ENCODE assay signal across 26 cellular contexts in the genomic region with DNA sequence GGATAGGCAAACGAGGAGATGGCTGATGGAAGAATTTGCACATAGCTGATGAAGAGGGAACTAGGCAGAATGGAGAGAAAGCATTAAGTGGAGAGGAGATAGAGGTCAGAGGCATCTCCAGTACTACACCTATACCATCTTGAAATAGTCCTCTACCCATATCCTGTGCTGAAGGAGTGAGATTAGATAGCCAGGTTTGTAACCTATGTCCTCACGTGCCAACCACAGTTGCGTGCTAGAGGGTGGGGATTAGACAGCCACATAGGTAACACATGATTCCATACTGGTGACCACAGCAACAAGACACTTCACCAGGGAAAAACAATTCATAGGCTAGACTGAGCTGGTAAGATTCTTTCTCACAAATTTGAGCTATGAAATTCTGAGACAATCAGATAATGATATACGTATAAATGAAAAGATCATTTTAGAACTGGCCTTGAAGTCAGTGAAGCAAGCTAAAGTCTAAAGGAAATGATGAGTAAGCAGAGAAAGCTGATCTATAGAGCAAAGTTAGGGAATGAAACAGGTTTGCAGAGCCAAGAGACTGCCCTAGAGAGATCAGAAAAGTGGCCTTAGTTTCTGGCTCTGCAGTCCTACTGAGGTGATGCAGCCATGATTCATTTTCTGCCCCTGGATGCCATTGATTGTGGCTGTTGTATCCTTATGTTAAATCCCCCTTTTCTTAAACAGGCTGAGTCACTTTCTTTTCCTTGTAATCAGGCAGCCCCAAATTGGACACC. TPM values are rescaled to one million over a fixed set of nuclear protein-coding genes. Genes with fewer than 3 reads are reported as not detected.
DNase-seq lines count a peak whose midpoint lies in the region; ATAC-seq and TF ChIP-seq lines count a peak whose summit lies in the region.
"Had no signal": no experiment of that assay in that cellular context is flagged by ENCODE, and none has a peak within 500 bp of the region (broad histone marks: within the 10 kb centered on the region; RNA-seq: fewer than 3 reads in every experiment).

No MANE protein-coding gene starts in this region.

- H3K9me2 ChIP-seq in PC-9 (ENCODE audit: insufficient read depth): no peaks in the 10 kb centered on the region

- H3K36me3 ChIP-seq in PC-9 (ENCODE audit: low read depth): peaks cover 30% of the 10 kb centered on the region

- ATAC-seq in activated naive CD8-positive, alpha-beta T cell treated with anti-CD3 and anti-CD28 coated beads, Interleukin-2, amount 50 U/mL, for 24 hours: no peak
- peak; percentile 43 for ATAC-seq in effector memory CD8-positive, alpha-beta T cell (replicated peaks)
- ATAC-seq in HG02885 (IDR thresholded peaks at IDR 0.05; ENCODE audit: poor library complexity, unreplicated experiment): no peak
- ATAC-seq in stimulated activated effector memory CD8-positive, alpha-beta T cell treated with anti-CD3 and anti-CD28 coated beads, Interleukin-12 subunit alpha, Interleukin-12 subunit beta, amount 100 ng/mL, for 72 hours: no peak
- ATAC-seq: pancreas had no signal

- no peaks in the 10 kb centered on the region for H3K27me3 ChIP-seq in PC-9 (ENCODE audit: insufficient read depth, low read depth)
- H3K27me3 ChIP-seq: colonic mucosa, pancreas, sigmoid colon had no signal

- intact Hi-C loops in PC-9 (cut with micrococcal nuclease; ENCODE audit: unreplicated experiment): no loop called here

- no peaks in the 10 kb centered on the region for H3K4me1 ChIP-seq in PC-9 (replicated peaks; ENCODE audit: insufficient read depth)
- H3K4me1 ChIP-seq: colonic mucosa, pancreas, sigmoid colon had no signal

- no peak overlapping the region for H2AFZ ChIP-seq in PC-9

- POLR2A ChIA-PET in PC-9 (lab: Charles Lee; ENCODE audit: unreplicated experiment): no interaction called here

- H3K27ac Mint-ChIP-seq in activated naive CD8-positive, alpha-beta T cell treated with anti-CD3 and anti-CD28 coated beads for 36 hours: peak overlapping the region; percentile 43
- H3K27ac Mint-ChIP-seq in activated naive CD8-positive, alpha-beta T cell treated with anti-CD3 and anti-CD28 coated beads, Interleukin-2, amount 50 U/mL, for 24 hours: no peak overlapping the region
- H3K27ac Mint-ChIP-seq in effector memory CD8-positive, alpha-beta T cell: peak overlapping the region in 1 of 2 donors; percentile 65
- peak overlapping the region; percentile 9 for H3K27ac Mint-ChIP-seq in stimulated activated naive CD8-positive, alpha-beta T cell treated with anti-CD3 and anti-CD28 coated beads, Interleukin-15, Interleukin-2, amounts not matched to agents 100 ng/mL and 50 ng/mL, for 24 hours
- H3K27ac Mint-ChIP-seq in stimulated activated effector memory CD8-positive, alpha-beta T cell treated with anti-CD3 and anti-CD28 coated beads, Interleukin-12 subunit alpha, Interleukin-12 subunit beta, amount 100 ng/mL, for 72 hours: no peak overlapping the region
- H3K27ac Mint-ChIP-seq: activated B cell treated with CpG ODN at 0.5 μM for 24 hours; activated CD4-positive, alpha-beta memory T cell treated with anti-CD3 and anti-CD28 coated beads, Interleukin-2, amount 10 ng/mL, durations not matched to agents 7 days and 5 days; activated T-cell treated with anti-CD3 and anti-CD28 coated beads, Interleukin-2, amount 50 U/mL, for 24 hours; mesothelial cell of epicardium; type B pancreatic cell had no signal

- H3K4me1 Mint-ChIP-seq in activated naive CD8-positive, alpha-beta T cell treated with anti-CD3 and anti-CD28 coated beads for 36 hours: peaks cover 18% of the 10 kb centered on the region
- peaks cover 4% of the 10 kb centered on the region for H3K4me1 Mint-ChIP-seq in activated naive CD8-positive, alpha-beta T cell treated with anti-CD3 and anti-CD28 coated beads, Interleukin-2, amount 50 U/mL, for 24 hours
- peaks cover 0 to 3% of the 10 kb centered on the region in 2 donors for H3K4me1 Mint-ChIP-seq in effector memory CD8-positive, alpha-beta T cell (ENCODE audit: low read depth in 2 of 2)
- peaks cover 7% of the 10 kb centered on the region for H3K4me1 Mint-ChIP-seq in stimulated activated naive CD8-positive, alpha-beta T cell treated with anti-CD3 and anti-CD28 coated beads, Interleukin-15, Interleukin-2, amounts not matched to agents 100 ng/mL and 50 ng/mL, for 24 hours (ENCODE audit: low read depth)
- H3K4me1 Mint-ChIP-seq in stimulated activated effector memory CD8-positive, alpha-beta T cell treated with anti-CD3 and anti-CD28 coated beads, Interleukin-12 subunit alpha, Interleukin-12 subunit beta, amount 100 ng/mL, for 72 hours: peaks cover 6% of the 10 kb centered on the region
- H3K4me1 Mint-ChIP-seq: mesothelial cell of epicardium had no signal

- no peaks in the 10 kb centered on the region for H3F3A ChIP-seq in PC-9 (ENCODE audit: insufficient read depth, low read depth)

- TF ChIP-seq CTCF in PC-9 (conservative IDR thresholded peaks at IDR 0.05): no peak

- H3K27me3 Mint-ChIP-seq in activated naive CD8-positive, alpha-beta T cell treated with anti-CD3 and anti-CD28 coated beads for 36 hours: no peaks in the 10 kb centered on the region
- H3K27me3 Mint-ChIP-seq in activated naive CD8-positive, alpha-beta T cell treated with anti-CD3 and anti-CD28 coated beads, Interleukin-2, amount 50 U/mL, for 24 hours: no peaks in the 10 kb centered on the region
- H3K27me3 Mint-ChIP-seq in effector memory CD8-positive, alpha-beta T cell: no peaks in the 10 kb centered on the region
- H3K27me3 Mint-ChIP-seq in stimulated activated naive CD8-positive, alpha-beta T cell treated with anti-CD3 and anti-CD28 coated beads, Interleukin-15, Interleukin-2, amounts not matched to agents 100 ng/mL and 50 ng/mL, for 24 hours: no peaks in the 10 kb centered on the region
- H3K27me3 Mint-ChIP-seq: activated B cell treated with CpG ODN at 0.5 μM for 24 hours; activated CD4-positive, alpha-beta memory T cell treated with anti-CD3 and anti-CD28 coated beads, Interleukin-2, amount 10 ng/mL, durations not matched to agents 7 days and 5 days; activated T-cell treated with anti-CD3 and anti-CD28 coated beads, Interleukin-2, amount 50 U/mL, for 24 hours; natural killer cell treated with Interleukin-12 subunit alpha and Interleukin-12 subunit beta and Interleukin-15 and Interleukin-18, amount 100 ng/mL, for 72 hours; type B pancreatic cell had no signal

- no peaks in the 10 kb centered on the region for H3K9me3 Mint-ChIP-seq in activated naive CD8-positive, alpha-beta T cell treated with anti-CD3 and anti-CD28 coated beads for 36 hours
- H3K9me3 Mint-ChIP-seq in activated naive CD8-positive, alpha-beta T cell treated with anti-CD3 and anti-CD28 coated beads, Interleukin-2, amount 50 U/mL, for 24 hours: no peaks in the 10 kb centered on the region
- no peaks in the 10 kb centered on the region for H3K9me3 Mint-ChIP-seq in effector memory CD8-positive, alpha-beta T cell
- H3K9me3 Mint-ChIP-seq in stimulated activated naive CD8-positive, alpha-beta T cell treated with anti-CD3 and anti-CD28 coated beads, Interleukin-15, Interleukin-2, amounts not matched to agents 100 ng/mL and 50 ng/mL, for 24 hours: no peaks in the 10 kb centered on the region
- H3K9me3 Mint-ChIP-seq in stimulated activated effector memory CD8-positive, alpha-beta T cell treated with anti-CD3 and anti-CD28 coated beads, Interleukin-12 subunit alpha, Interleukin-12 subunit beta, amount 100 ng/mL, for 72 hours: no peaks in the 10 kb centered on the region
- H3K9me3 Mint-ChIP-seq: activated B cell treated with CpG ODN at 0.5 μM for 24 hours; activated CD4-positive, alpha-beta memory T cell treated with anti-CD3 and anti-CD28 coated beads, Interleukin-2, amount 10 ng/mL, durations not matched to agents 7 days and 5 days; activated T-cell treated with anti-CD3 and anti-CD28 coated beads, Interleukin-2, amount 50 U/mL, for 24 hours; mesothelial cell of epicardium; natural killer cell treated with Interleukin-12 subunit alpha and Interleukin-12 subunit beta and Interleukin-15 and Interleukin-18, amount 100 ng/mL, for 72 hours; type B pancreatic cell had no signal

- DNase-seq in activated naive CD8-positive, alpha-beta T cell treated with anti-CD3 and anti-CD28 coated beads for 36 hours: no peak
- DNase-seq in activated naive CD8-positive, alpha-beta T cell treated with anti-CD3 and anti-CD28 coated beads, Interleukin-2, amount 50 U/mL, for 24 hours: no peak
- DNase-seq in PC-9 (no peak), COR-L47 (lab: John Stamatoyannopoulos, UW) (no peak)
- DNase-seq in effector memory CD8-positive, alpha-beta T cell: no peak
- no peak for DNase-seq in stimulated activated effector memory CD8-positive, alpha-beta T cell treated with anti-CD3 and anti-CD28 coated beads, Interleukin-12 subunit alpha, Interleukin-12 subunit beta, amount 100 ng/mL, for 72 hours (ENCODE audit: low spot score in 2 of 2)
- DNase-seq: activated B cell treated with CpG ODN at 0.5 μM for 24 hours; activated CD4-positive, alpha-beta memory T cell treated with anti-CD3 and anti-CD28 coated beads, Interleukin-2, amount 10 ng/mL, durations not matched to agents 7 days and 5 days; activated naive CD4-positive, alpha-beta T cell treated with anti-CD3 and anti-CD28 coated beads, Interleukin-2, amount 50 U/mL, for 16 hours; activated T-cell treated with anti-CD3 and anti-CD28 coated beads, Interleukin-2, amount 50 U/mL, for 24 hours; C1 segment of cervical spinal cord; colonic mucosa; foreskin melanocyte; NCI-H1092 treated with DMSO at 0.1 percent for 48 hours; NCI-H2107; pancreas; SHP77 treated with DMSO at 0.1 percent for 48 hours; sigmoid colon; stimulated activated naive CD4-positive, alpha-beta T cell treated with Interleukin-2 at 50 U/mL for 16 hours; T-helper 2 cell had no signal

- H3K4me3 Mint-ChIP-seq in activated naive CD8-positive, alpha-beta T cell treated with anti-CD3 and anti-CD28 coated beads for 36 hours: no peak overlapping the region
- no peak overlapping the region for H3K4me3 Mint-ChIP-seq in activated naive CD8-positive, alpha-beta T cell treated with anti-CD3 and anti-CD28 coated beads, Interleukin-2, amount 50 U/mL, for 24 hours
- H3K4me3 Mint-ChIP-seq in effector memory CD8-positive, alpha-beta T cell: no peak overlapping the region
- no peak overlapping the region for H3K4me3 Mint-ChIP-seq in stimulated activated naive CD8-positive, alpha-beta T cell treated with anti-CD3 and anti-CD28 coated beads, Interleukin-15, Interleukin-2, amounts not matched to agents 100 ng/mL and 50 ng/mL, for 24 hours
- H3K4me3 Mint-ChIP-seq in stimulated activated effector memory CD8-positive, alpha-beta T cell treated with anti-CD3 and anti-CD28 coated beads, Interleukin-12 subunit alpha, Interleukin-12 subunit beta, amount 100 ng/mL, for 72 hours: no peak overlapping the region
- H3K4me3 Mint-ChIP-seq: activated B cell treated with CpG ODN at 0.5 μM for 24 hours; activated CD4-positive, alpha-beta memory T cell treated with anti-CD3 and anti-CD28 coated beads, Interleukin-2, amount 10 ng/mL, durations not matched to agents 7 days and 5 days; activated T-cell treated with anti-CD3 and anti-CD28 coated beads, Interleukin-2, amount 50 U/mL, for 24 hours; mesothelial cell of epicardium; natural killer cell treated with Interleukin-12 subunit alpha and Interleukin-12 subunit beta and Interleukin-15 and Interleukin-18, amount 100 ng/mL, for 72 hours; type B pancreatic cell had no signal

- CTCF ChIA-PET in PC-9 (lab: Charles Lee): no interaction called here

- no peaks in the 10 kb centered on the region for H3K9me3 ChIP-seq in PC-9 (ENCODE audit: insufficient read depth, low read depth)
- H3K9me3 ChIP-seq: colonic mucosa, pancreas, sigmoid colon had no signal

- BruUV-seq in PC-9 (replicated peaks; lab: Mats Ljungman, UMichigan): TSS peak; percentile 10

- no peaks in the 10 kb centered on the region for H4K20me1 ChIP-seq in PC-9 (ENCODE audit: insufficient read depth)

- H3K36me3 Mint-ChIP-seq in activated naive CD8-positive, alpha-beta T cell treated with anti-CD3 and anti-CD28 coated beads for 36 hours: peaks cover 22% of the 10 kb centered on the region
- peaks cover 40% of the 10 kb centered on the region for H3K36me3 Mint-ChIP-seq in activated naive CD8-positive, alpha-beta T cell treated with anti-CD3 and anti-CD28 coated beads, Interleukin-2, amount 50 U/mL, for 24 hours (ENCODE audit: low read depth)
- H3K36me3 Mint-ChIP-seq in effector memory CD8-positive, alpha-beta T cell (ENCODE audit: insufficient read depth): peaks cover 38% of the 10 kb centered on the region
- H3K36me3 Mint-ChIP-seq in stimulated activated naive CD8-positive, alpha-beta T cell treated with anti-CD3 and anti-CD28 coated beads, Interleukin-15, Interleukin-2, amounts not matched to agents 100 ng/mL and 50 ng/mL, for 24 hours (ENCODE audit: low read depth): peaks cover 55% of the 10 kb centered on the region
- peaks cover 54% of the 10 kb centered on the region for H3K36me3 Mint-ChIP-seq in stimulated activated effector memory CD8-positive, alpha-beta T cell treated with anti-CD3 and anti-CD28 coated beads, Interleukin-12 subunit alpha, Interleukin-12 subunit beta, amount 100 ng/mL, for 72 hours

- H3K4me3 ChIP-seq in PC-9: no peak overlapping the region
- H3K4me3 ChIP-seq: colonic mucosa, pancreas, sigmoid colon had no signal

- H3K79me2 ChIP-seq in PC-9 (ENCODE audit: low read depth): no peaks in the 10 kb centered on the region

- no peak overlapping the region for H3K27ac ChIP-seq in PC-9
- H3K27ac ChIP-seq: colonic mucosa, KMS-11, pancreas, sigmoid colon had no signal

- no peak overlapping the region for H3K4me2 ChIP-seq in PC-9
- H3K4me2 ChIP-seq: KMS-11 had no signal

RNA-seq across cellular contexts. Expression of a gene that starts 17.7 kb away (rescaled TPM):
- total RNA-seq in activated naive CD8-positive, alpha-beta T cell treated with anti-CD3 and anti-CD28 coated beads for 36 hours: 10 to 100 TPM; 17.3 to 18.7 TPM
- total RNA-seq in PC-9 (2021): 13.7 and 18.2 TPM in 2 replicates

RNA-seq across cellular contexts. Expression of a gene that starts 21.5 kb away (rescaled TPM):
- total RNA-seq in activated naive CD8-positive, alpha-beta T cell treated with anti-CD3 and anti-CD28 coated beads for 36 hours: 1 to 10 TPM; 1.2 to 1.7 TPM
- total RNA-seq in PC-9 (2021): 1.5 and 2.4 TPM in 2 replicates

RNA-seq across cellular contexts. Expression of a gene that starts 21.8 kb away (rescaled TPM):
- under 1 TPM; 0.18 to 0.49 TPM for total RNA-seq in activated naive CD8-positive, alpha-beta T cell treated with anti-CD3 and anti-CD28 coated beads for 36 hours
- 1.3 TPM in 2 replicates for total RNA-seq in PC-9 (2021)
- total RNA-seq: activated CD4-positive, alpha-beta memory T cell treated with anti-CD3 and anti-CD28 coated beads, Interleukin-2, amount 10 ng/mL, durations not matched to agents 7 days and 5 days; colonic mucosa; natural killer cell treated with Interleukin-12 subunit alpha and Interleukin-12 subunit beta and Interleukin-15 and Interleukin-18, amount 100 ng/mL, for 72 hours; pancreas; sigmoid colon had no signal

RNA-seq across cellular contexts. Expression of a gene that starts 21.8 kb away (rescaled TPM):
- total RNA-seq in activated naive CD8-positive, alpha-beta T cell treated with anti-CD3 and anti-CD28 coated beads for 36 hours: 1 to 10 TPM; 4.0 to 4.4 TPM
- total RNA-seq in PC-9 (2021): 9.6 and 10.3 TPM in 2 replicates

RNA-seq across cellular contexts. Expression of a gene that starts 26.0 kb away (rescaled TPM):
- 10 to 100 TPM; 16.0 to 20.0 TPM for total RNA-seq in activated naive CD8-positive, alpha-beta T cell treated with anti-CD3 and anti-CD28 coated beads for 36 hours
- total RNA-seq in PC-9 (2021): 7.6 and 22.7 TPM in 2 replicates

Comparison
In these comparisons a context has a peak if more than half of its experiments do, and no peak if none do; other contexts are left out.
1. H3K27ac Mint-ChIP-seq: peak in activated naive CD8-positive, alpha-beta T cell treated with anti-CD3 and anti-CD28 coated beads for 36 hours (single experiment) and stimulated activated naive CD8-positive, alpha-beta T cell treated with anti-CD3 and anti-CD28 coated beads, Interleukin-15, Interleukin-2, amounts not matched to agents 100 ng/mL and 50 ng/mL, for 24 hours (single experiment); none in activated naive CD8-positive, alpha-beta T cell treated with anti-CD3 and anti-CD28 coated beads, Interleukin-2, amount 50 U/mL, for 24 hours (single experiment) and stimulated activated effector memory CD8-positive, alpha-beta T cell treated with anti-CD3 and anti-CD28 coated beads, Interleukin-12 subunit alpha, Interleukin-12 subunit beta, amount 100 ng/mL, for 72 hours (single experiment).